8 cellular contexts compared by ENCODE assay signal in genomic region chr12:123670882-123671728, GRCh38. TPM values are rescaled to one million over a fixed set of nuclear protein-coding genes. Genes with fewer than 3 reads are reported as not detected.
DNase-seq lines count a peak whose midpoint lies in the region; ATAC-seq, FAIRE-seq and TF ChIP-seq lines count a peak whose summit lies in the region.

Gene TCTN2, plus strand, starts transcription at chr12:123671113. Its CDS starts 128 bp downstream, at chr12:123671241.

- H3K9me3 Mint-ChIP-seq in brain = peaks cover 0 to 2% (median 0%) of the 10 kb centered on the region in 5 experiments

- peak within 1 kb of the TSS; percentile 91 to 96 (median 94) for H3K4me3 Mint-ChIP-seq in brain

- intact Hi-C loops in gastrocnemius medialis (cut with DNase I; ENCODE audit: low total_unique reads) = loop anchor here (2.0 to 5.0 kb wide), 2 partner anchors 39 to 42 kb away; partner anchors contain the start of genes ATP6V0A2, EIF2B1 and GTF2H3

- peaks cover 6% of the 10 kb centered on the region for H3K27me3 Mint-ChIP-seq in brain

- H3K4me3 ChIP-seq in iPS DF 6.9 (ENCODE audit: low read length) = peak within 1 kb of the TSS; percentile 81
- H3K4me3 ChIP-seq in gastrocnemius medialis = peak within 1 kb of the TSS; percentile 68 to 93 (median 86)

- FAIRE-seq in TTC549 (lab: Jason Lieb, UNC) = peak; percentile 3

- no CpG with 5 or more reads among the region's 53 CpGs for WGBS in iPS DF 6.9 (ENCODE audit: insufficient coverage, insufficient read length)

- H3K27ac ChIP-seq in iPS DF 6.9 (ENCODE audit: low read length) (no peak within 1 kb of the TSS), gastrocnemius medialis (peak within 1 kb of the TSS in 1 of 4 donors; percentile 20)

- H3K9me3 ChIP-seq in iPS DF 6.9 (ENCODE audit: control insufficient read depth, insufficient read depth, low read length) (no peaks in the 10 kb centered on the region), gastrocnemius medialis (no peaks in the 10 kb centered on the region)

- H3K4me1 Mint-ChIP-seq in brain = peaks cover 29% of the 10 kb centered on the region

- H3K27me3 ChIP-seq in iPS DF 6.9 (ENCODE audit: control insufficient read depth, insufficient read depth, low read length) (no peaks in the 10 kb centered on the region), gastrocnemius medialis (no peaks in the 10 kb centered on the region)

- H3K36me3 ChIP-seq in iPS DF 6.9 (ENCODE audit: control insufficient read depth, insufficient read depth, low read length) = no peaks in the 10 kb centered on the region
- H3K36me3 ChIP-seq in gastrocnemius medialis = no peaks in the 10 kb centered on the region

- in situ Hi-C loops in gastrocnemius medialis (cut with MboI; ENCODE audit: low sequenced_read_pairs in 4 of 4) = no loop called here

- peaks cover 26% of the 10 kb centered on the region for H3K36me3 Mint-ChIP-seq in brain

- peak; percentile 84 for DNase-seq in A172 (ENCODE audit: low spot score)
- peak; percentile 84 for DNase-seq in NCI-H2107 treated with DMSO at 0.1 percent for 48 hours (lab: John Stamatoyannopoulos, UW; ENCODE audit: unreplicated experiment)
- DNase-seq in iPS DF 6.9 (ENCODE audit: low read depth, low spot score) = peak; percentile 79
- DNase-seq in gastrocnemius medialis = peak; percentile 89 to 92

- peak within 1 kb of the TSS; percentile 62 to 92 (median 78) for H3K27ac Mint-ChIP-seq in brain

- TF ChIP-seq CTCF in brain (conservative IDR thresholded peaks at IDR 0.05) (no peak), gastrocnemius medialis (IDR thresholded peaks at IDR 0.05 in 4 of 5, conservative IDR thresholded peaks at IDR 0.05 in 1 of 5) (no peak)

- peak; percentile 95 for ATAC-seq in GM18861 (IDR thresholded peaks at IDR 0.05; ENCODE audit: unreplicated experiment)
- ATAC-seq in HG03066 (IDR thresholded peaks at IDR 0.05; ENCODE audit: low read depth, unreplicated experiment) = peak; percentile 99
- peak; percentile 95 to 98 for ATAC-seq in gastrocnemius medialis

- TF ChIP-seq POLR2A in gastrocnemius medialis (IDR thresholded peaks at IDR 0.05) = no peak

- H3K4me1 ChIP-seq in iPS DF 6.9 (ENCODE audit: control insufficient read depth, insufficient read depth, low read length) (no peaks in the 10 kb centered on the region; the same call in 1 of the 2 replicates), gastrocnemius medialis (peaks cover 8 to 9% of the 10 kb centered on the region in 2 donors)

RNA-seq across cellular contexts. Expression of gene TCTN2, which starts in this region (rescaled TPM):
- 22.8 and 22.9 TPM in 2 replicates for total RNA-seq in A172 (2014; rRNA removed; shearing (Covaris generic))
- 7.5 TPM for polyA plus RNA-seq in brain (ENCODE audit: insufficient read depth, low read depth, low replicate concordance)
- total RNA-seq in gastrocnemius medialis = 1 to 10 TPM; 1.2 to 5.0 (median 1.6) TPM
